20 cellular contexts compared by ENCODE assay signal in the genomic region with DNA sequence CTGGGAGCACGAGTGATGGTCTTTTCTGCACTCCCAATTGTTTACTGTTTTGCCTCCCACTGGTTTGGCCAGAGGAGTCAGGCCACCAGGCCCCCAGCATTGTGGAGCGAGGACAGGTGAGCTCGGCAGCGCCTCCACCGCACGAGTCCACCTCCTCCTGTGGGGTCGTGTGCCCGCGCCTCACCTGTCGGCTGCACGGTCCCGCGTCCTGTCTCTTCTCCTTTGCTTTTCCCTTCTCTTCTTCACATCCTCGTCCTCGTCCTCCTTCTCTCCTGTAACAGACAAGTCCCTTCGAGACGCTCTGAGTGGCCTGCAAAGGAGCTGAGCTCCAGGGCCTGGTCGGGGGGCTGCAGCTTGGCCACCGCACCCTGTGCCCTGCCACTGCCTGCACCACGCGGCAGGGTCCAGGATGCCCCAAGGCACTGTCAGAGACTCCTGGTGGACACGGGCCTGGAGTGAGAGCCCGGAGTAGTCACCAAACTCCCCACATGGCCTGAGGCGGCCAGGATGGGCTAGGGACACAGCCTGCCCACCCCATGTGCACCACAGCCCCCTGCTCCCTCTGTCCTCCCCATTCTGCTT. TPM values are rescaled to one million over a fixed set of nuclear protein-coding genes. Genes with fewer than 3 reads are reported as not detected.
DNase-seq lines count a peak whose midpoint lies in the region; ATAC-seq and TF ChIP-seq lines count a peak whose summit lies in the region.
"Had no signal": no experiment of that assay in that cellular context is flagged by ENCODE, and none has a peak within 500 bp of the region (broad histone marks: within the 10 kb centered on the region; RNA-seq: fewer than 3 reads in every experiment).

No MANE protein-coding gene starts in this region.

- H3K27me3 ChIP-seq in adrenal gland: no peaks in the 10 kb centered on the region
- H3K27me3 ChIP-seq: BE2C, SJCRH30 had no signal

- H3K4me3 Mint-ChIP-seq in dendritic cell treated with granulocyte-macrophage colony-stimulating factor and Interleukin-4, amounts not matched to agents 40 ng/mL and 50 ng/mL, for 4 days: no peak overlapping the region
- H3K4me3 Mint-ChIP-seq in stimulated activated memory B cell treated with anti-CD40 and anti-IgM and Interleukin-4, amounts not matched to agents 10 μg/mL and 1 μg/mL and 100 μg/mL, for 72 hours: no peak overlapping the region

- H3K4me3 ChIP-seq in adrenal gland: no peak overlapping the region
- H3K4me3 ChIP-seq: SJCRH30 had no signal

- peaks cover 99% of the 10 kb centered on the region for H3K36me3 Mint-ChIP-seq in dendritic cell treated with granulocyte-macrophage colony-stimulating factor and Interleukin-4, amounts not matched to agents 40 ng/mL and 50 ng/mL, for 4 days (ENCODE audit: low read depth)
- H3K36me3 Mint-ChIP-seq in stimulated activated memory B cell treated with anti-CD40 and anti-IgM and Interleukin-4, amounts not matched to agents 10 μg/mL and 1 μg/mL and 100 μg/mL, for 72 hours: peaks cover 68% of the 10 kb centered on the region

- TF ChIP-seq CTCF in adrenal gland (IDR thresholded peaks at IDR 0.05): no peak

- 91 to 95% (median 94%) methylated on average over 24 of the region's 24 CpGs for WGBS in adrenal gland, 4 donors

- peak; percentile 8 for ATAC-seq in left lobe of liver
- ATAC-seq in stimulated activated memory B cell treated with anti-CD40 and anti-IgM and Interleukin-4, amounts not matched to agents 10 μg/mL and 1 μg/mL and 100 μg/mL, for 72 hours: no peak
- no peak for ATAC-seq in GM21367 (IDR thresholded peaks at IDR 0.05; ENCODE audit: unreplicated experiment)
- no peak for ATAC-seq in GM18858 (IDR thresholded peaks at IDR 0.05; ENCODE audit: unreplicated experiment)

- peak overlapping the region; percentile 37 for H3K27ac Mint-ChIP-seq in dendritic cell treated with granulocyte-macrophage colony-stimulating factor and Interleukin-4, amounts not matched to agents 40 ng/mL and 50 ng/mL, for 4 days
- H3K27ac Mint-ChIP-seq in stimulated activated memory B cell treated with anti-CD40 and anti-IgM and Interleukin-4, amounts not matched to agents 10 μg/mL and 1 μg/mL and 100 μg/mL, for 72 hours: peak overlapping the region; percentile 81

- H3K4me1 Mint-ChIP-seq in dendritic cell treated with granulocyte-macrophage colony-stimulating factor and Interleukin-4, amounts not matched to agents 40 ng/mL and 50 ng/mL, for 4 days (ENCODE audit: low read depth): no peaks in the 10 kb centered on the region
- peaks cover 9% of the 10 kb centered on the region for H3K4me1 Mint-ChIP-seq in stimulated activated memory B cell treated with anti-CD40 and anti-IgM and Interleukin-4, amounts not matched to agents 10 μg/mL and 1 μg/mL and 100 μg/mL, for 72 hours

- peak overlapping the region in 3 of 5 donors; percentile 66 to 83 (median 75) for H3K27ac ChIP-seq in adrenal gland
- H3K27ac ChIP-seq: HL-60, SJCRH30 had no signal

- no peaks in the 10 kb centered on the region for H3K27me3 Mint-ChIP-seq in dendritic cell treated with granulocyte-macrophage colony-stimulating factor and Interleukin-4, amounts not matched to agents 40 ng/mL and 50 ng/mL, for 4 days
- no peaks in the 10 kb centered on the region for H3K27me3 Mint-ChIP-seq in stimulated activated memory B cell treated with anti-CD40 and anti-IgM and Interleukin-4, amounts not matched to agents 10 μg/mL and 1 μg/mL and 100 μg/mL, for 72 hours
- H3K27me3 Mint-ChIP-seq: CD4-positive, alpha-beta memory T cell had no signal

- intact Hi-C loops in adrenal gland (cut with DNase I): no loop called here
- intact Hi-C loops in dendritic cell treated with granulocyte-macrophage colony-stimulating factor and Interleukin-4, amounts not matched to agents 40 ng/mL and 50 ng/mL, for 4 days (cut with micrococcal nuclease): no loop called here

- H3K9me3 ChIP-seq in adrenal gland (replicated peaks in 1 of 3): no peaks in the 10 kb centered on the region
- H3K9me3 ChIP-seq: BE2C had no signal

- DNase-seq in adrenal gland: no peak
- no peak for DNase-seq in left lobe of liver (ENCODE audit: low spot score)
- no peak for DNase-seq in stimulated activated CD4-positive, alpha-beta T cell treated with anti-CD3 and anti-CD28 coated beads, Interleukin-15, amount 100 ng/mL, for 24 hours
- DNase-seq: BE2C; CD4-positive, alpha-beta memory T cell; DMS79 treated with DMSO at 0.1 percent for 48 hours; HCEC 1CT; KBM-7; MV-4-11; NCI-H1417 treated with DMSO at 0.1 percent for 48 hours; NCI-H2029; NCI-H2171; NCI-H446; NCI-H69; SJCRH30 had no signal

- H3K4me1 ChIP-seq in adrenal gland (replicated peaks in 1 of 2): peaks cover 10 to 15% of the 10 kb centered on the region in 2 donors
- H3K4me1 ChIP-seq: BE2C, SJCRH30 had no signal

- H3K9me3 Mint-ChIP-seq in dendritic cell treated with granulocyte-macrophage colony-stimulating factor and Interleukin-4, amounts not matched to agents 40 ng/mL and 50 ng/mL, for 4 days: no peaks in the 10 kb centered on the region
- H3K9me3 Mint-ChIP-seq in stimulated activated memory B cell treated with anti-CD40 and anti-IgM and Interleukin-4, amounts not matched to agents 10 μg/mL and 1 μg/mL and 100 μg/mL, for 72 hours: no peaks in the 10 kb centered on the region

- no peak for TF ChIP-seq POLR2A in adrenal gland (IDR thresholded peaks at IDR 0.05)

- peaks cover 0 to 89% of the 10 kb centered on the region in 2 donors for H3K36me3 ChIP-seq in adrenal gland (replicated peaks in 1 of 2)

RNA-seq across cellular contexts. Expression of gene AKAP8, which starts 11.4 kb away (rescaled TPM):
- 10 to 100 TPM; 13.0 to 45.8 (median 32.2) TPM for total RNA-seq in adrenal gland
- polyA plus RNA-seq in adrenal gland: 10 to 100 TPM; 13.4 to 41.7 (median 27.0) TPM
- total RNA-seq in left lobe of liver: 24.7 TPM

RNA-seq across cellular contexts. Expression of gene BRD4, which starts 35.8 kb away (rescaled TPM):
- total RNA-seq in adrenal gland (100 to 1,000 TPM in 2 of 8 donors, 10 to 100 TPM in 6; 28.0 to 109 (median 55.2) TPM), left lobe of liver (46.1 TPM)
- polyA plus RNA-seq in adrenal gland: 10 to 100 TPM; 24.5 to 58.6 (median 26.7) TPM

RNA-seq across cellular contexts. Expression of gene AKAP8L, which starts 50.6 kb away (rescaled TPM):
- 100 to 1,000 TPM in 5 of 8 donors, 10 to 100 TPM in 3; 48.3 to 206 (median 131) TPM for total RNA-seq in adrenal gland
- polyA plus RNA-seq in adrenal gland: 100 to 1,000 TPM in 2 of 3 donors, 10 to 100 TPM in 1; 60.5 to 652 (median 264) TPM
- total RNA-seq in left lobe of liver: 64.5 TPM
